Comparison of ENCODE assay signal across 39 cellular contexts in genomic region chr12:93937812-93938211, GRCh38.
"Had no signal": no experiment of that assay in that cellular context is flagged by ENCODE, and none has a peak within 500 bp of the region (broad histone marks: within the 10 kb centered on the region; RNA-seq: fewer than 3 reads in every experiment).

No MANE protein-coding gene starts in this region.

- H3K4me3 ChIP-seq: adrenal gland, ascending aorta, body of pancreas, breast epithelium, cardiac muscle cell had no signal

- H3K27ac Mint-ChIP-seq: activated naive CD4-positive, alpha-beta T cell treated with anti-CD3 and anti-CD28 coated beads for 36 hours; activated naive CD4-positive, alpha-beta T cell treated with anti-CD3 and anti-CD28 coated beads, Interleukin-2, amount 10 ng/mL, durations not matched to agents 7 days and 5 days; activated naive CD4-positive, alpha-beta T cell treated with anti-CD3 and anti-CD28 coated beads, Interleukin-2, amount 50 U/mL, for 24 hours; activated naive CD4-positive, alpha-beta T cell treated with anti-CD3 and anti-CD28 coated beads, Interleukin-2, amount 50 U/mL, for 72 hours; activated naive CD8-positive, alpha-beta T cell; activated naive CD8-positive, alpha-beta T cell treated with anti-CD3 and anti-CD28 coated beads for 36 hours; activated naive CD8-positive, alpha-beta T cell treated with anti-CD3 and anti-CD28 coated beads, Interleukin-2, amount 10 ng/mL, durations not matched to agents 7 days and 5 days; activated naive CD8-positive, alpha-beta T cell treated with anti-CD3 and anti-CD28 coated beads, Interleukin-2, amount 50 U/mL, for 24 hours; activated T-cell treated with anti-CD3 and anti-CD28 coated beads, Interleukin-2, amount 50 U/mL, for 72 hours; activated T-helper 1 cell treated with anti-CD3 and anti-CD28 coated beads, Interleukin-12 subunit alpha, Interleukin-12 subunit beta, Interleukin-2, Interleukin-4 antibody, amounts not matched to agents 30 ng/mL and 10 ng/mL and 1 ng/mL, durations not matched to agents 14 hours and 24 hours and 36 hours; activated T-helper 17 cell treated with anti-CD3 and anti-CD28 coated beads, Interleukin-2, amount 50 U/mL, for 72 hours; activated T-helper 2 cell treated with anti-CD3 and anti-CD28 coated beads, Interferon-gamma antibody, Interleukin-2, Interleukin-4, amounts not matched to agents 10 μg/mL and 5 μg/mL and 100 μg/mL, durations not matched to agents 14 hours and 24 hours and 36 hours; brain had no signal

- H3K4me1 Mint-ChIP-seq: activated naive CD4-positive, alpha-beta T cell treated with anti-CD3 and anti-CD28 coated beads, Interleukin-2, amount 50 U/mL, for 24 hours; activated naive CD8-positive, alpha-beta T cell treated with anti-CD3 and anti-CD28 coated beads for 36 hours; activated naive CD8-positive, alpha-beta T cell treated with anti-CD3 and anti-CD28 coated beads, Interleukin-2, amount 10 ng/mL, durations not matched to agents 7 days and 5 days; activated naive CD8-positive, alpha-beta T cell treated with anti-CD3 and anti-CD28 coated beads, Interleukin-2, amount 50 U/mL, for 24 hours; activated T-helper 17 cell treated with anti-CD3 and anti-CD28 coated beads, Interleukin-2, amount 50 U/mL, for 72 hours; central memory CD8-positive, alpha-beta T cell had no signal

- H3K27me3 Mint-ChIP-seq: activated naive CD4-positive, alpha-beta T cell treated with anti-CD3 and anti-CD28 coated beads, Interleukin-2, amount 50 U/mL, for 24 hours; activated naive CD8-positive, alpha-beta T cell; activated naive CD8-positive, alpha-beta T cell treated with anti-CD3 and anti-CD28 coated beads for 36 hours; activated naive CD8-positive, alpha-beta T cell treated with anti-CD3 and anti-CD28 coated beads, Interleukin-2, amount 10 ng/mL, durations not matched to agents 7 days and 5 days; activated naive CD8-positive, alpha-beta T cell treated with anti-CD3 and anti-CD28 coated beads, Interleukin-2, amount 50 U/mL, for 24 hours; activated T-helper 17 cell treated with anti-CD3 and anti-CD28 coated beads, Interleukin-2, amount 50 U/mL, for 72 hours; brain had no signal

- H3K9me3 Mint-ChIP-seq: central memory CD8-positive, alpha-beta T cell had no signal

- H3K9me3 ChIP-seq: body of pancreas had no signal

- ATAC-seq: activated naive CD4-positive, alpha-beta T cell treated with anti-CD3 and anti-CD28 coated beads, Interleukin-2, amount 50 U/mL, for 72 hours; activated naive CD8-positive, alpha-beta T cell treated with anti-CD3 and anti-CD28 coated beads, Interleukin-2, amount 50 U/mL, for 24 hours; activated T-cell treated with anti-CD3 and anti-CD28 coated beads, Interleukin-2, amount 50 U/mL, for 4 hours; activated T-cell treated with anti-CD3 and anti-CD28 coated beads, Interleukin-2, amount 50 U/mL, for 72 hours; activated T-helper 17 cell treated with anti-CD3 and anti-CD28 coated beads, Interleukin-2, amount 50 U/mL, for 72 hours; body of pancreas had no signal

- H3K4me1 ChIP-seq: ascending aorta, body of pancreas, breast epithelium had no signal

- H3K4me3 Mint-ChIP-seq: activated naive CD4-positive, alpha-beta T cell treated with anti-CD3 and anti-CD28 coated beads for 36 hours; activated naive CD4-positive, alpha-beta T cell treated with anti-CD3 and anti-CD28 coated beads, Interleukin-2, amount 10 ng/mL, durations not matched to agents 7 days and 5 days; activated naive CD4-positive, alpha-beta T cell treated with anti-CD3 and anti-CD28 coated beads, Interleukin-2, amount 50 U/mL, for 24 hours; activated naive CD8-positive, alpha-beta T cell; activated naive CD8-positive, alpha-beta T cell treated with anti-CD3 and anti-CD28 coated beads for 36 hours; activated naive CD8-positive, alpha-beta T cell treated with anti-CD3 and anti-CD28 coated beads, Interleukin-2, amount 10 ng/mL, durations not matched to agents 7 days and 5 days; activated naive CD8-positive, alpha-beta T cell treated with anti-CD3 and anti-CD28 coated beads, Interleukin-2, amount 50 U/mL, for 24 hours; activated T-cell treated with anti-CD3 and anti-CD28 coated beads, Interleukin-2, amount 50 U/mL, for 4 hours; activated T-cell treated with anti-CD3 and anti-CD28 coated beads, Interleukin-2, amount 50 U/mL, for 72 hours; activated T-helper 1 cell treated with anti-CD3 and anti-CD28 coated beads, Interleukin-12 subunit alpha, Interleukin-12 subunit beta, Interleukin-2, Interleukin-4 antibody, amounts not matched to agents 30 ng/mL and 10 ng/mL and 1 ng/mL, durations not matched to agents 14 hours and 24 hours and 36 hours; activated T-helper 17 cell treated with anti-CD3 and anti-CD28 coated beads, Interleukin-2, amount 50 U/mL, for 72 hours; brain; central memory CD8-positive, alpha-beta T cell had no signal

- H3K36me3 ChIP-seq: adrenal gland, ascending aorta, brain microvascular endothelial cell, breast epithelium, cardiac muscle cell had no signal

- H3K36me3 Mint-ChIP-seq: activated naive CD8-positive, alpha-beta T cell treated with anti-CD3 and anti-CD28 coated beads for 36 hours; brain had no signal

- FAIRE-seq: astrocyte, bronchial epithelial cell, colon had no signal

- DNase-seq: activated effector memory CD4-positive, alpha-beta T cell treated with anti-CD3 and anti-CD28 coated beads, Interleukin-2, amount 50 U/mL, for 16 hours; activated effector memory CD4-positive, alpha-beta T cell treated with Interleukin-2 at 50 U/mL for 16 hours; activated gamma-delta T cell; activated gamma-delta T cell treated with Interleukin-2 at 50 U/mL for 16 hours; activated naive CD4-positive, alpha-beta T cell; activated naive CD4-positive, alpha-beta T cell treated with anti-CD3 and anti-CD28 coated beads for 36 hours; activated naive CD4-positive, alpha-beta T cell treated with anti-CD3 and anti-CD28 coated beads, Interleukin-2, amount 10 ng/mL, durations not matched to agents 7 days and 5 days; activated naive CD4-positive, alpha-beta T cell treated with anti-CD3 and anti-CD28 coated beads, Interleukin-2, amount 50 U/mL, for 16 hours; activated naive CD4-positive, alpha-beta T cell treated with Interleukin-2 at 50 U/mL for 16 hours; activated naive CD8-positive, alpha-beta T cell treated with anti-CD3 and anti-CD28 coated beads for 36 hours; activated naive CD8-positive, alpha-beta T cell treated with anti-CD3 and anti-CD28 coated beads, Interleukin-2, amount 10 ng/mL, durations not matched to agents 7 days and 5 days; activated naive CD8-positive, alpha-beta T cell treated with anti-CD3 and anti-CD28 coated beads, Interleukin-2, amount 50 U/mL, for 24 hours; activated T-cell treated with anti-CD3 and anti-CD28 coated beads, Interleukin-2, amount 50 U/mL, for 4 hours; activated T-cell treated with anti-CD3 and anti-CD28 coated beads, Interleukin-2, amount 50 U/mL, for 48 hours; activated T-cell treated with anti-CD3 and anti-CD28 coated beads, Interleukin-2, amount 50 U/mL, for 72 hours; adrenal gland; amniotic stem cell; amygdala; anterior cingulate cortex; aorta; body of pancreas; brain microvascular endothelial cell; caudate nucleus; central memory CD4-positive, alpha-beta T cell; cerebellar nuclear complex had no signal

- H3K27ac ChIP-seq: adrenal gland, ascending aorta, body of pancreas, brain microvascular endothelial cell, breast epithelium, cardiac muscle cell had no signal

- H3K27me3 ChIP-seq: adrenal gland, ascending aorta, body of pancreas, brain microvascular endothelial cell, breast epithelium, cardiac muscle cell had no signal
